ENCODE assay signal across 9 cellular contexts in genomic region chr12:88946377-88946997, GRCh38.
DNase-seq lines count a peak whose midpoint lies in the region; ATAC-seq, FAIRE-seq and TF ChIP-seq lines count a peak whose summit lies in the region.
"Had no signal": no experiment of that assay in that cellular context is flagged by ENCODE, and none has a peak within 500 bp of the region (broad histone marks: within the 10 kb centered on the region; RNA-seq: fewer than 3 reads in every experiment).

No MANE protein-coding gene starts in this region.

- no peak overlapping the region for H3K4me3 Mint-ChIP-seq in Caco-2 (ENCODE audit: unreplicated experiment)
- H3K4me3 Mint-ChIP-seq in activated CD4-positive, alpha-beta T cell treated with anti-CD3 and anti-CD28 coated beads, Interleukin-2, amount 10 ng/mL, durations not matched to agents 7 days and 5 days, result no peak overlapping the region
- H3K4me3 Mint-ChIP-seq: nephron had no signal

- CTCF ChIA-PET in Caco-2 (lab: Charles Lee), result no interaction called here
- CTCF ChIA-PET in activated CD4-positive, alpha-beta T cell treated with anti-CD3 and anti-CD28 coated beads, Interleukin-2, amount 10 ng/mL, durations not matched to agents 7 days and 5 days (lab: Charles Lee), result no interaction called here

- peaks cover 57% of the 10 kb centered on the region for H3K4me1 Mint-ChIP-seq in Caco-2 (ENCODE audit: low read depth, unreplicated experiment)
- no peaks in the 10 kb centered on the region for H3K4me1 Mint-ChIP-seq in activated CD4-positive, alpha-beta T cell treated with anti-CD3 and anti-CD28 coated beads, Interleukin-2, amount 10 ng/mL, durations not matched to agents 7 days and 5 days

- TF ChIP-seq CTCF in Caco-2 (IDR thresholded peaks at IDR 0.05; ENCODE audit: insufficient read depth in 1 of 2, low read depth in 1 of 2, low read length in 1 of 2, severe bottlenecking in 1 of 2, unreplicated experiment in 1 of 2), result no peak

- H3K36me3 Mint-ChIP-seq in Caco-2 (ENCODE audit: insufficient read depth, unreplicated experiment), result peaks cover 6% of the 10 kb centered on the region
- H3K36me3 Mint-ChIP-seq in activated CD4-positive, alpha-beta T cell treated with anti-CD3 and anti-CD28 coated beads, Interleukin-2, amount 10 ng/mL, durations not matched to agents 7 days and 5 days (ENCODE audit: low read depth), result no peaks in the 10 kb centered on the region

- FAIRE-seq in frontal cortex (lab: Jason Lieb, UNC), result no peak

- H3K27ac Mint-ChIP-seq in Caco-2 (ENCODE audit: unreplicated experiment), result peak overlapping the region; percentile 48
- H3K27ac Mint-ChIP-seq in activated CD4-positive, alpha-beta T cell treated with anti-CD3 and anti-CD28 coated beads, Interleukin-2, amount 10 ng/mL, durations not matched to agents 7 days and 5 days, result no peak overlapping the region

- H3K4me1 ChIP-seq in Caco-2 (peaks cover 55% of the 10 kb centered on the region), SJCRH30 (peaks cover 23% of the 10 kb centered on the region)
- H3K4me1 ChIP-seq in effector memory CD4-positive, alpha-beta T cell (ENCODE audit: control insufficient read depth, insufficient read depth, low read length, poor library complexity, severe bottlenecking), result no peaks in the 10 kb centered on the region

- POLR2A ChIA-PET in Caco-2 (lab: Charles Lee), result no interaction called here
- POLR2A ChIA-PET in activated CD4-positive, alpha-beta T cell treated with anti-CD3 and anti-CD28 coated beads, Interleukin-2, amount 10 ng/mL, durations not matched to agents 7 days and 5 days (lab: Charles Lee), result no interaction called here

- H3K27me3 ChIP-seq in Caco-2 (replicated peaks; ENCODE audit: control insufficient read depth, insufficient read depth, low read length) (no peaks in the 10 kb centered on the region), SJCRH30 (no peaks in the 10 kb centered on the region)
- no peaks in the 10 kb centered on the region for H3K27me3 ChIP-seq in effector memory CD4-positive, alpha-beta T cell (replicated peaks; ENCODE audit: control insufficient read depth, insufficient read depth, low read length, poor library complexity, severe bottlenecking)

- H3K4me3 ChIP-seq in Caco-2 (ENCODE audit: low read depth, low read length) (no peak overlapping the region), SJCRH30 (no peak overlapping the region)
- no peak overlapping the region for H3K4me3 ChIP-seq in effector memory CD4-positive, alpha-beta T cell (ENCODE audit: insufficient read depth, low read depth, low read length, poor library complexity, severe bottlenecking)

- peak; percentile 73 for ATAC-seq in HG02759 (IDR thresholded peaks at IDR 0.05; ENCODE audit: unreplicated experiment)
- no peak for ATAC-seq in HG03457 (IDR thresholded peaks at IDR 0.05; ENCODE audit: unreplicated experiment)

- intact Hi-C loops in Caco-2 (cut with micrococcal nuclease; ENCODE audit: unreplicated experiment), result no loop called here

- DNase-seq in Caco-2 (no peak), SJCRH30 (peak; percentile 66 to 82), hepatic stellate cell (ENCODE audit: low spot score) (peak; percentile 7), frontal cortex (ENCODE audit: low spot score in 2 of 2) (no peak)
- DNase-seq in activated CD4-positive, alpha-beta T cell treated with anti-CD3 and anti-CD28 coated beads, Interleukin-2, amount 10 ng/mL, durations not matched to agents 7 days and 5 days, result no peak
- DNase-seq in effector memory CD4-positive, alpha-beta T cell, result no peak

- no TSS peak for BruUV-seq in Caco-2 (replicated peaks; lab: Mats Ljungman, UMichigan)

- H3K36me3 ChIP-seq in Caco-2 (ENCODE audit: control insufficient read depth, insufficient read depth, low read length), result no peaks in the 10 kb centered on the region; the same call in 1 of the 2 replicates
- no peaks in the 10 kb centered on the region for H3K36me3 ChIP-seq in SJCRH30
- no peaks in the 10 kb centered on the region for H3K36me3 ChIP-seq in effector memory CD4-positive, alpha-beta T cell (ENCODE audit: control insufficient read depth, insufficient read depth, low read length)

- peaks cover 15% of the 10 kb centered on the region for H3K9me3 Mint-ChIP-seq in Caco-2 (ENCODE audit: unreplicated experiment)
- no peaks in the 10 kb centered on the region for H3K9me3 Mint-ChIP-seq in activated CD4-positive, alpha-beta T cell treated with anti-CD3 and anti-CD28 coated beads, Interleukin-2, amount 10 ng/mL, durations not matched to agents 7 days and 5 days

- peak overlapping the region; percentile 17; the same call in 1 of the 2 replicates for H3K27ac ChIP-seq in SJCRH30
- H3K27ac ChIP-seq in effector memory CD4-positive, alpha-beta T cell (ENCODE audit: insufficient read depth, low read length, poor library complexity, severe bottlenecking), result no peak overlapping the region

- no peaks in the 10 kb centered on the region for H3K27me3 Mint-ChIP-seq in Caco-2 (ENCODE audit: insufficient read depth, unreplicated experiment)
- peaks cover 7% of the 10 kb centered on the region for H3K27me3 Mint-ChIP-seq in activated CD4-positive, alpha-beta T cell treated with anti-CD3 and anti-CD28 coated beads, Interleukin-2, amount 10 ng/mL, durations not matched to agents 7 days and 5 days

- peaks cover 9% of the 10 kb centered on the region; the same call in 1 of the 2 replicates for H3K9me3 ChIP-seq in Caco-2
- H3K9me3 ChIP-seq in SJCRH30 (replicated peaks), result 0 out of 2 replicates have a peak, but pooled peaks cover 4% of the 10 kb centered on the region
- H3K9me3 ChIP-seq in effector memory CD4-positive, alpha-beta T cell (ENCODE audit: control insufficient read depth, low read length), result no peaks in the 10 kb centered on the region

Comparison
In these comparisons a context has a peak if more than half of its experiments do, and no peak if none do; other contexts are left out.
1. DNase-seq: peak in SJCRH30 (2 of 2) and hepatic stellate cell (single experiment); none in Caco-2 (0 of 2), frontal cortex (0 of 2), activated CD4-positive, alpha-beta T cell treated with anti-CD3 and anti-CD28 coated beads, Interleukin-2, amount 10 ng/mL, durations not matched to agents 7 days and 5 days (single experiment) and effector memory CD4-positive, alpha-beta T cell (0 of 3).